26 cellular contexts compared by ENCODE assay signal in the genomic region with DNA sequence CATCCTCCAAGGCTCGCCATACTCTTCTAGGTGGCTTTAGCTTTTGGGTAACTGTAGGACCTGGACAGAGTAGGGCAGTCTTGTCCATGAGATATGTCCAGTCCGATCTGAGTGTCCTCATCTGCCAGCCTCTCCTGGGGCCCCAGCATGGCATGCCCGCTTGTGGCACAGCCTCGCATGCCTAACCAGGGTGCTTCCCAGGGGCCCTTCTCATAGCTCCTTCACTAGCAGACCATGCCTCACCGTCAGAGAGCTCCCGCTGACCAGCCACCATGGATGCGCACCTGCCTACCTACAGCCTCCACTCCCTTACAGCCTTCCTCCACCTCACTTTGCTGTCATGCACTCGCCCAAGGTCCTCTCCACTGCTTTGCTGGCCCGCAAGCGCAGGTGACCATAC.
"Had no signal": no experiment of that assay in that cellular context is flagged by ENCODE, and none has a peak within 500 bp of the region (broad histone marks: within the 10 kb centered on the region; RNA-seq: fewer than 3 reads in every experiment).

No MANE protein-coding gene starts in this region.

- H3K4me1 ChIP-seq: ascending aorta, breast epithelium had no signal

- H3K36me3 ChIP-seq: ascending aorta, breast epithelium, cardiac muscle cell had no signal

- H3K27ac ChIP-seq: ascending aorta, breast epithelium, cardiac muscle cell, coronary artery, dorsolateral prefrontal cortex, VCaP had no signal

- H3K9me3 ChIP-seq: ascending aorta had no signal

- DNase-seq: activated CD4-positive, alpha-beta memory T cell treated with anti-CD3 and anti-CD28 coated beads, Interleukin-2, amount 10 ng/mL, durations not matched to agents 7 days and 5 days; activated CD4-positive, alpha-beta T cell treated with anti-CD3 and anti-CD28 coated beads for 1 hour; activated CD4-positive, alpha-beta T cell treated with anti-CD3 and anti-CD28 coated beads for 4 hours; activated CD4-positive, alpha-beta T cell treated with anti-CD3 and anti-CD28 coated beads, Interleukin-2, amount 10 ng/mL, durations not matched to agents 7 days and 5 days; activated CD4-positive, alpha-beta T cell treated with anti-CD3 and anti-CD28 coated beads, Interleukin-2, amount 50 U/mL, for 4 hours; activated CD8-positive, alpha-beta memory T cell treated with anti-CD3 and anti-CD28 coated beads, Interleukin-2, amount 50 U/mL, for 48 hours; activated gamma-delta T cell; activated naive CD4-positive, alpha-beta T cell; activated naive CD4-positive, alpha-beta T cell treated with anti-CD3 and anti-CD28 coated beads, Interleukin-2, amount 10 ng/mL, durations not matched to agents 7 days and 5 days; activated naive CD8-positive, alpha-beta T cell treated with anti-CD3 and anti-CD28 coated beads, Interleukin-2, amount 10 ng/mL, durations not matched to agents 7 days and 5 days; activated T-cell treated with anti-CD3 and anti-CD28 coated beads for 4 hours; activated T-cell treated with anti-CD3 and anti-CD28 coated beads, Interleukin-2, amount 50 U/mL, for 24 hours; activated T-cell treated with anti-CD3 and anti-CD28 coated beads, Interleukin-2, amount 50 U/mL, for 72 hours; dorsolateral prefrontal cortex; effector memory CD4-positive, alpha-beta T cell; foreskin fibroblast; T-cell; T-helper 2 cell had no signal

- ATAC-seq: activated naive CD4-positive, alpha-beta T cell treated with anti-CD3 and anti-CD28 coated beads, Interleukin-2, amount 50 U/mL, for 72 hours; activated T-cell treated with anti-CD3 and anti-CD28 coated beads, Interleukin-2, amount 50 U/mL, for 72 hours; esophagus mucosa; T-cell; WTC11 had no signal

- H3K27me3 ChIP-seq: ascending aorta, breast epithelium, cardiac muscle cell, dorsolateral prefrontal cortex had no signal

- H3K4me3 ChIP-seq: ascending aorta, breast epithelium, cardiac muscle cell, coronary artery, dorsolateral prefrontal cortex had no signal
